ENCODE assay signal across 20 cellular contexts in genomic region chr1:202130275-202130646, GRCh38. TPM values are rescaled to one million over a fixed set of nuclear protein-coding genes. Genes with fewer than 3 reads are reported as not detected.
DNase-seq lines count a peak whose midpoint lies in the region; ATAC-seq and TF ChIP-seq lines count a peak whose summit lies in the region.
"Had no signal": no experiment of that assay in that cellular context is flagged by ENCODE, and none has a peak within 500 bp of the region (broad histone marks: within the 10 kb centered on the region; RNA-seq: fewer than 3 reads in every experiment).

No MANE protein-coding gene starts in this region.

- CTCF ChIA-PET in HEK293 (lab: Yijun Ruan, JAX) = interaction anchor here (1.2 to 1.9 kb wide), 2 partner anchors 131 to 234 kb away, joined by 4 to 6 read pairs; no protein-coding TSS in a partner anchor

- H3K27me3 Mint-ChIP-seq in activated T-helper 2 cell treated with anti-CD3 and anti-CD28 coated beads, Interferon-gamma antibody, Interleukin-2, Interleukin-4, amounts not matched to agents 10 μg/mL and 5 μg/mL and 100 μg/mL, durations not matched to agents 14 hours and 24 hours and 36 hours (ENCODE audit: low read depth) = no peaks in the 10 kb centered on the region

- no peak overlapping the region for H4K91ac ChIP-seq in trophoblast cell (ENCODE audit: low read depth, low read length)

- H2AFZ ChIP-seq in trophoblast cell (ENCODE audit: insufficient read depth, low read length, poor library complexity) = no peak overlapping the region

- H3K14ac ChIP-seq in trophoblast cell (ENCODE audit: low read length) = no peak overlapping the region

- no peak overlapping the region for H3K23ac ChIP-seq in trophoblast cell (ENCODE audit: low read length)

- no peak overlapping the region for H4K12ac ChIP-seq in trophoblast cell (ENCODE audit: low read depth, low read length)

- no CpG with 5 or more reads among the region's 10 CpGs for WGBS in gastroesophageal sphincter (ENCODE audit: low coverage in 1 of 2), 2 donors
- WGBS in trophoblast cell (ENCODE audit: extremely low coverage, insufficient coverage, insufficient read length) = no CpG with 5 or more reads among the region's 10 CpGs

- no peak overlapping the region for H2BK120ac ChIP-seq in trophoblast cell (ENCODE audit: insufficient read depth, low read length, poor library complexity)

- H3K27ac ChIP-seq in HEK293 (ENCODE audit: extremely low read depth, low read depth, low read length) (no peak overlapping the region), RWPE2 (ENCODE audit: poor library complexity, severe bottlenecking) (no peak overlapping the region), gastroesophageal sphincter (peak overlapping the region in 3 of 4 donors; percentile 89 to 93 (median 92)), trophoblast cell (ENCODE audit: low read depth, low read length) (no peak overlapping the region)
- H3K27ac ChIP-seq: brain microvascular endothelial cell had no signal

- H3K4me2 ChIP-seq in trophoblast cell (ENCODE audit: low read length) = no peak overlapping the region

- H3K36me3 Mint-ChIP-seq in activated T-helper 2 cell treated with anti-CD3 and anti-CD28 coated beads, Interferon-gamma antibody, Interleukin-2, Interleukin-4, amounts not matched to agents 10 μg/mL and 5 μg/mL and 100 μg/mL, durations not matched to agents 14 hours and 24 hours and 36 hours (ENCODE audit: low read depth) = peaks cover 24% of the 10 kb centered on the region

- no peak overlapping the region for H3K9ac ChIP-seq in trophoblast cell (ENCODE audit: low read length)

- no peak for TF ChIP-seq EP300 in gastroesophageal sphincter (IDR thresholded peaks at IDR 0.05)

- no peak overlapping the region for H3K4me3 Mint-ChIP-seq in activated T-helper 2 cell treated with anti-CD3 and anti-CD28 coated beads, Interferon-gamma antibody, Interleukin-2, Interleukin-4, amounts not matched to agents 10 μg/mL and 5 μg/mL and 100 μg/mL, durations not matched to agents 14 hours and 24 hours and 36 hours (ENCODE audit: low read depth)
- H3K4me3 Mint-ChIP-seq: activated CD4-positive, alpha-beta T cell treated with anti-CD3 and anti-CD28 coated beads, Interleukin-2, amount 10 ng/mL, durations not matched to agents 24 days and 14 days; activated T-cell treated with anti-CD3 and anti-CD28 coated beads, Interleukin-2, amount 50 U/mL, for 72 hours; CD14-positive monocyte; stimulated activated naive B cell treated with anti-CD40 and anti-IgM and Interleukin-4, amounts not matched to agents 10 μg/mL and 1 μg/mL and 100 μg/mL, for 72 hours; T-helper 1 cell treated with Interleukin-12 subunit alpha and Interleukin-12 subunit beta and Interleukin-4 antibody, amounts not matched to agents 30 μg/mL and 1 μg/mL, for 36 hours had no signal

- no peak for TF ChIP-seq POLR2A in gastroesophageal sphincter (IDR thresholded peaks at IDR 0.05)

- no peaks in the 10 kb centered on the region for H3K79me1 ChIP-seq in trophoblast cell (ENCODE audit: low read length)

- H3K4ac ChIP-seq in trophoblast cell (ENCODE audit: low read depth, low read length) = no peak overlapping the region

- peak; percentile 4; the same call in 1 of the 3 replicates for ATAC-seq in RWPE2 (ENCODE audit: low read depth)
- ATAC-seq in gastroesophageal sphincter = no peak
- no peak for ATAC-seq in HG03095 (IDR thresholded peaks at IDR 0.05; ENCODE audit: unreplicated experiment)
- ATAC-seq: activated T-cell treated with anti-CD3 and anti-CD28 coated beads, Interleukin-2, amount 50 U/mL, for 72 hours had no signal

- DNase-seq in RWPE2 (ENCODE audit: low spot score) (no peak), putamen (ENCODE audit: low spot score) (peak; percentile 98), amniotic stem cell (lab: John Stamatoyannopoulos, UW) (no peak), trophoblast cell (no peak)
- no peak for DNase-seq in activated T-helper 2 cell treated with anti-CD3 and anti-CD28 coated beads, Interferon-gamma antibody, Interleukin-2, Interleukin-4, amounts not matched to agents 10 μg/mL and 5 μg/mL and 100 μg/mL, durations not matched to agents 14 hours and 24 hours and 36 hours (ENCODE audit: low spot score)
- DNase-seq: activated CD4-positive, alpha-beta T cell treated with anti-CD3 and anti-CD28 coated beads, Interleukin-2, amount 10 ng/mL, durations not matched to agents 24 days and 14 days; activated T-cell treated with anti-CD3 and anti-CD28 coated beads, Interleukin-2, amount 50 U/mL, for 72 hours; brain microvascular endothelial cell; GOT3; Karpas-422; NCI-H226; stimulated activated CD4-positive, alpha-beta T cell treated with anti-CD3 and anti-CD28 coated beads, Interleukin-2, amount 100 ng/mL, for 48 hours; stimulated activated naive B cell treated with anti-CD40 and anti-IgM and Interleukin-4, amounts not matched to agents 10 μg/mL and 1 μg/mL and 100 μg/mL, for 72 hours had no signal

- H3K27me3 ChIP-seq in RWPE2 (ENCODE audit: insufficient read depth, poor library complexity, severe bottlenecking) (no peaks in the 10 kb centered on the region), gastroesophageal sphincter (no peaks in the 10 kb centered on the region), trophoblast cell (ENCODE audit: insufficient read depth, low read length) (no peaks in the 10 kb centered on the region)

- H2AK5ac ChIP-seq in trophoblast cell (ENCODE audit: low read length) = no peak overlapping the region

- H2BK5ac ChIP-seq in trophoblast cell (ENCODE audit: low read depth, low read length, poor library complexity) = no peak overlapping the region

- TF ChIP-seq CTCF in HEK293 (tag by site-specific recombination; IDR thresholded peaks at IDR 0.05) (no peak), RWPE2 (IDR thresholded peaks at IDR 0.05; ENCODE audit: poor library complexity, severe bottlenecking) (no peak), gastroesophageal sphincter (IDR thresholded peaks at IDR 0.05) (no peak)

- no peak overlapping the region for H4K8ac ChIP-seq in trophoblast cell (ENCODE audit: low read depth, low read length)

- no peak overlapping the region for H3K4me3 ChIP-seq in HEK293 (ENCODE audit: low read depth, low read length)
- H3K4me3 ChIP-seq in RWPE2 (ENCODE audit: severe bottlenecking) = no peak overlapping the region
- no peak overlapping the region for H3K4me3 ChIP-seq in gastroesophageal sphincter
- no peak overlapping the region for H3K4me3 ChIP-seq in trophoblast cell (ENCODE audit: low read depth, low read length)

- no peaks in the 10 kb centered on the region for H3K9me3 Mint-ChIP-seq in activated T-helper 2 cell treated with anti-CD3 and anti-CD28 coated beads, Interferon-gamma antibody, Interleukin-2, Interleukin-4, amounts not matched to agents 10 μg/mL and 5 μg/mL and 100 μg/mL, durations not matched to agents 14 hours and 24 hours and 36 hours
- H3K9me3 Mint-ChIP-seq: activated CD4-positive, alpha-beta T cell treated with anti-CD3 and anti-CD28 coated beads, Interleukin-2, amount 10 ng/mL, durations not matched to agents 24 days and 14 days; activated T-cell treated with anti-CD3 and anti-CD28 coated beads, Interleukin-2, amount 50 U/mL, for 72 hours; stimulated activated naive B cell treated with anti-CD40 and anti-IgM and Interleukin-4, amounts not matched to agents 10 μg/mL and 1 μg/mL and 100 μg/mL, for 72 hours; T-helper 1 cell treated with Interleukin-12 subunit alpha and Interleukin-12 subunit beta and Interleukin-4 antibody, amounts not matched to agents 30 μg/mL and 1 μg/mL, for 36 hours had no signal

- H3K4me1 Mint-ChIP-seq in activated T-helper 2 cell treated with anti-CD3 and anti-CD28 coated beads, Interferon-gamma antibody, Interleukin-2, Interleukin-4, amounts not matched to agents 10 μg/mL and 5 μg/mL and 100 μg/mL, durations not matched to agents 14 hours and 24 hours and 36 hours (ENCODE audit: low read depth) = no peaks in the 10 kb centered on the region
- H3K4me1 Mint-ChIP-seq: stimulated activated naive B cell treated with anti-CD40 and anti-IgM and Interleukin-4, amounts not matched to agents 10 μg/mL and 1 μg/mL and 100 μg/mL, for 72 hours had no signal

- no peaks in the 10 kb centered on the region for H3K79me2 ChIP-seq in trophoblast cell (ENCODE audit: control insufficient read depth, insufficient read depth, low read length, poor library complexity)

- H3K36me3 ChIP-seq in HEK293 (ENCODE audit: control insufficient read depth in 2 of 2, insufficient read depth in 1 of 2, low read length in 2 of 2) (peaks cover 16 to 30% of the 10 kb centered on the region in 2 experiments), RWPE2 (ENCODE audit: low read depth) (peaks cover 22% of the 10 kb centered on the region), gastroesophageal sphincter (peaks cover 0 to 29% of the 10 kb centered on the region in 2 donors), trophoblast cell (ENCODE audit: control insufficient read depth in 1 of 2, insufficient read depth in 2 of 2, low read length in 2 of 2) (peaks cover 17 to 18% of the 10 kb centered on the region in 2 experiments)

- intact Hi-C loops in activated T-helper 2 cell treated with anti-CD3 and anti-CD28 coated beads, Interferon-gamma antibody, Interleukin-2, Interleukin-4, amounts not matched to agents 10 μg/mL and 5 μg/mL and 100 μg/mL, durations not matched to agents 14 hours and 24 hours and 36 hours (cut with micrococcal nuclease) = no loop called here

- no peak overlapping the region for H3K27ac Mint-ChIP-seq in activated T-helper 2 cell treated with anti-CD3 and anti-CD28 coated beads, Interferon-gamma antibody, Interleukin-2, Interleukin-4, amounts not matched to agents 10 μg/mL and 5 μg/mL and 100 μg/mL, durations not matched to agents 14 hours and 24 hours and 36 hours
- H3K27ac Mint-ChIP-seq: activated CD4-positive, alpha-beta T cell treated with anti-CD3 and anti-CD28 coated beads, Interleukin-2, amount 10 ng/mL, durations not matched to agents 24 days and 14 days; activated T-cell treated with anti-CD3 and anti-CD28 coated beads, Interleukin-2, amount 50 U/mL, for 72 hours; CD14-positive monocyte; stimulated activated naive B cell treated with anti-CD40 and anti-IgM and Interleukin-4, amounts not matched to agents 10 μg/mL and 1 μg/mL and 100 μg/mL, for 72 hours; T-helper 1 cell treated with Interleukin-12 subunit alpha and Interleukin-12 subunit beta and Interleukin-4 antibody, amounts not matched to agents 30 μg/mL and 1 μg/mL, for 36 hours had no signal

- H3K4me1 ChIP-seq in HEK293 (ENCODE audit: control insufficient read depth, insufficient read depth, low read length) (no peaks in the 10 kb centered on the region), RWPE2 (ENCODE audit: insufficient read depth, poor library complexity, severe bottlenecking) (no peaks in the 10 kb centered on the region), gastroesophageal sphincter (peaks cover 3 to 62% (median 25%) of the 10 kb centered on the region in 3 donors), trophoblast cell (ENCODE audit: control insufficient read depth in 1 of 2, insufficient read depth in 2 of 2, low read length in 2 of 2) (peaks cover 13 to 15% of the 10 kb centered on the region in 2 experiments)

- no peak overlapping the region for H3K18ac ChIP-seq in trophoblast cell (ENCODE audit: low read length)

- H3K9me3 ChIP-seq in HEK293 (ENCODE audit: control insufficient read depth, insufficient read depth, low read depth, low read length) (no peaks in the 10 kb centered on the region), RWPE2 (ENCODE audit: severe bottlenecking) (no peaks in the 10 kb centered on the region), gastroesophageal sphincter (no peaks in the 10 kb centered on the region), trophoblast cell (ENCODE audit: insufficient read depth, low read depth, low read length) (peaks cover 1% of the 10 kb centered on the region)

- POLR2A ChIA-PET in HEK293 (lab: Yijun Ruan, JAX) = no interaction called here

- H2BK12ac ChIP-seq in trophoblast cell (ENCODE audit: low read length) = no peak overlapping the region

RNA-seq across cellular contexts. Expression of gene GPR37L1, which starts 7.5 kb away (rescaled TPM):
- under 1 TPM; 0.16 to 0.39 (median 0.27) TPM for total RNA-seq in gastroesophageal sphincter
- total RNA-seq in activated T-helper 2 cell treated with anti-CD3 and anti-CD28 coated beads, Interferon-gamma antibody, Interleukin-2, Interleukin-4, amounts not matched to agents 10 μg/mL and 5 μg/mL and 100 μg/mL, durations not matched to agents 14 hours and 24 hours and 36 hours = not detected in 2 replicates
- 0.03 TPM in 2 replicates for polyA plus RNA-seq in trophoblast cell (2013)
- total RNA-seq: activated CD4-positive, alpha-beta T cell treated with anti-CD3 and anti-CD28 coated beads, Interleukin-2, amount 10 ng/mL, durations not matched to agents 24 days and 14 days; activated T-cell treated with anti-CD3 and anti-CD28 coated beads, Interleukin-2, amount 50 U/mL, for 72 hours; mesenteric fat pad had no signal

RNA-seq across cellular contexts. Expression of gene ARL8A, which starts 14.3 kb away (rescaled TPM):
- total RNA-seq in gastroesophageal sphincter = 10 to 100 TPM; 34.9 to 57.5 (median 43.6) TPM
- 57.9 and 64.7 TPM in 2 replicates for total RNA-seq in activated T-helper 2 cell treated with anti-CD3 and anti-CD28 coated beads, Interferon-gamma antibody, Interleukin-2, Interleukin-4, amounts not matched to agents 10 μg/mL and 5 μg/mL and 100 μg/mL, durations not matched to agents 14 hours and 24 hours and 36 hours
- polyA plus RNA-seq in trophoblast cell (2013) = 20.3 and 20.9 TPM in 2 replicates

RNA-seq across cellular contexts. Expression of gene PTPN7, which starts 30.1 kb away (rescaled TPM):
- total RNA-seq in gastroesophageal sphincter = 1 to 10 TPM in 3 of 4 donors, under 1 TPM in 1; 0.78 to 2.0 (median 1.7) TPM
- total RNA-seq in activated T-helper 2 cell treated with anti-CD3 and anti-CD28 coated beads, Interferon-gamma antibody, Interleukin-2, Interleukin-4, amounts not matched to agents 10 μg/mL and 5 μg/mL and 100 μg/mL, durations not matched to agents 14 hours and 24 hours and 36 hours = 388 and 398 TPM in 2 replicates
- polyA plus RNA-seq in trophoblast cell (2013) = not detected in 2 replicates
- total RNA-seq: renal cortical epithelial cell had no signal

Comparison
In these comparisons a context has a peak if more than half of its experiments do, and no peak if none do; other contexts are left out.
1. H3K27ac ChIP-seq: peak in gastroesophageal sphincter (3 of 4); none in HEK293 (single experiment), RWPE2 (single experiment) and trophoblast cell (single experiment).
2. RNA of gene PTPN7, which starts 30.1 kb away (total RNA-seq): 388 to 398 TPM in activated T-helper 2 cell treated with anti-CD3 and anti-CD28 coated beads, Interferon-gamma antibody, Interleukin-2, Interleukin-4, amounts not matched to agents 10 μg/mL and 5 μg/mL and 100 μg/mL, durations not matched to agents 14 hours and 24 hours and 36 hours; 0.78 to 2.0 TPM in gastroesophageal sphincter; every median in the first group is over 100 times any median in the second.